In the genomic region with DNA sequence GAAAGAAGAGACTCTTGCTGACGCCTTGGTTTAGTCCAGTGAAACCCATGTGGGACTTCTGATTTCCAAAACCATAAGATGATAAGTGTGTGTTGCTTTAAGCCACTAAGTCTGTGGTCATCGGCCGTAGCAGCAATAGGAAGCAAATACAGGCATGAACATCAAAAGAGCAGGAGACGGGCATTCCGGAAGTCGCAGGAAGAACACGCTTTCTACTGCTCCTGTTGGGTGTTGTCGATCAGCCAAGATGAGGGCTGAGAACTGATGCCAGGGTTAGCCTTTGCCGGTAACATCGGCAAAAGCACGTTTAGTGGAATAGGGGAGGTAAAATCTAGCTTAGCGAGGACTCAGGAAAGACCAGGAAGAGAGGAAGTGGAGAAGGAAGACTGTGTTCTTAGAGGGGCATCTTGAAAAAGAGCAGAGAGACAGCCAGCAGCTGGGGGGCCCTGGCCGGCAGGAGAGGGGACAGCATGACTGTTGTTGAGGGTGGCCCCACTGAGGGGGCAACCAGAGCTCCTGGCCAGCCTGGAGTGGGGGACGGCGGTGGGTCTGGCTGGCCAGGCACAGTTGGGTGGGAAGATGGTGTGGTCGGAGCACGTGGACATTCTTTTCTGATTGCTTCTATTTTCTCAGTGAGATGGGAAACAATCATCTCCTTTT, we compare ENCODE assay signal across 12 cellular contexts.
DNase-seq lines count a peak whose midpoint lies in the region; ATAC-seq and TF ChIP-seq lines count a peak whose summit lies in the region.
"Had no signal": no experiment of that assay in that cellular context is flagged by ENCODE, and none has a peak within 500 bp of the region (broad histone marks: within the 10 kb centered on the region; RNA-seq: fewer than 3 reads in every experiment).

No MANE protein-coding gene starts in this region.

- H3K4me1 ChIP-seq in stomach, result peaks cover 14 to 31% (median 19%) of the 10 kb centered on the region in 4 donors

- H3K36me3 ChIP-seq in brain microvascular endothelial cell (replicated peaks) (no peaks in the 10 kb centered on the region), stomach (no peaks in the 10 kb centered on the region)

- H3K9me3 Mint-ChIP-seq in activated T-cell treated with anti-CD3 and anti-CD28 coated beads, Interleukin-2, amount 50 U/mL, for 72 hours, result peaks cover 8 to 9% of the 10 kb centered on the region in 2 donors

- 65 to 71% (median 67%) methylated on average over 17 of the region's 17 CpGs for WGBS in stomach, 5 donors

- no peak overlapping the region for H3K4me3 Mint-ChIP-seq in activated T-cell treated with anti-CD3 and anti-CD28 coated beads, Interleukin-2, amount 50 U/mL, for 72 hours
- H3K4me3 Mint-ChIP-seq: immature natural killer cell had no signal

- no peaks in the 10 kb centered on the region for H3K27me3 ChIP-seq in brain microvascular endothelial cell (replicated peaks)
- H3K27me3 ChIP-seq in stomach, result no peaks in the 10 kb centered on the region

- H3K27ac ChIP-seq in brain microvascular endothelial cell (peak overlapping the region; percentile 58), stomach (peak overlapping the region; percentile 5 to 72 (median 58))

- TF ChIP-seq EP300 in stomach (IDR thresholded peaks at IDR 0.05), result no peak

- in situ Hi-C loops in brain microvascular endothelial cell (cut with HindIII; ENCODE audit: low pct_ligation_motif_present, low sequenced_read_pairs), result no loop called here

- intact Hi-C loops in stomach (cut with DNase I; ENCODE audit: low total_unique reads), result no loop called here

- H3K4me3 ChIP-seq in brain microvascular endothelial cell (ENCODE audit: low read depth, low read length) (no peak overlapping the region), stomach (no peak overlapping the region)

- no peak for TF ChIP-seq POLR2A in stomach (IDR thresholded peaks at IDR 0.05)

- peaks cover 23% of the 10 kb centered on the region for H3K4me1 Mint-ChIP-seq in activated T-cell treated with anti-CD3 and anti-CD28 coated beads, Interleukin-2, amount 50 U/mL, for 72 hours (ENCODE audit: low read depth)

- no peak for TF ChIP-seq CTCF in brain microvascular endothelial cell (IDR thresholded peaks at IDR 0.05; ENCODE audit: low read depth, low read length, missing control alignments)
- TF ChIP-seq CTCF in stomach (IDR thresholded peaks at IDR 0.05), result no peak

- H3K27me3 Mint-ChIP-seq in activated T-cell treated with anti-CD3 and anti-CD28 coated beads, Interleukin-2, amount 50 U/mL, for 72 hours (ENCODE audit: low read depth), result no peaks in the 10 kb centered on the region

- DNase-seq in activated T-cell treated with anti-CD3 and anti-CD28 coated beads, Interleukin-2, amount 50 U/mL, for 1 hour, result peak; percentile 4
- no peak for DNase-seq in activated T-cell treated with anti-CD3 and anti-CD28 coated beads, Interleukin-2, amount 50 U/mL, for 72 hours
- DNase-seq in brain microvascular endothelial cell (no peak), mucosa of gallbladder (ENCODE audit: low spot score) (peak; percentile 8), stomach (no peak), activated gamma-delta T cell treated with Interleukin-2 at 50 U/mL for 16 hours (no peak), COR-L47 (lab: John Stamatoyannopoulos, UW) (no peak), KG1 (lab: John Stamatoyannopoulos, UW) (no peak)
- DNase-seq: H7, immature natural killer cell, SHP77 treated with DMSO at 0.1 percent for 48 hours, substantia nigra had no signal

- no peak for ATAC-seq in activated T-cell treated with anti-CD3 and anti-CD28 coated beads, Interleukin-2, amount 50 U/mL, for 72 hours (replicated peaks in 1 of 2)

- H3K36me3 Mint-ChIP-seq in activated T-cell treated with anti-CD3 and anti-CD28 coated beads, Interleukin-2, amount 50 U/mL, for 72 hours (ENCODE audit: insufficient read depth in 2 of 2), result peaks cover 7 to 11% of the 10 kb centered on the region in 2 donors

- H3K9me3 ChIP-seq in stomach, result peaks cover 0 to 6% (median 0%) of the 10 kb centered on the region in 4 donors

- H3K27ac Mint-ChIP-seq in activated T-cell treated with anti-CD3 and anti-CD28 coated beads, Interleukin-2, amount 50 U/mL, for 72 hours, result no peak overlapping the region

Comparison
In these comparisons a context has a peak if more than half of its experiments do, and no peak if none do; other contexts are left out.
1. DNase-seq: peak in activated T-cell treated with anti-CD3 and anti-CD28 coated beads, Interleukin-2, amount 50 U/mL, for 1 hour (single experiment) and mucosa of gallbladder (single experiment); none in activated T-cell treated with anti-CD3 and anti-CD28 coated beads, Interleukin-2, amount 50 U/mL, for 72 hours (0 of 2), brain microvascular endothelial cell (single experiment), stomach (single experiment), activated gamma-delta T cell treated with Interleukin-2 at 50 U/mL for 16 hours (single experiment), COR-L47 (single experiment) and KG1 (single experiment).